ENCODE assay signal across 10 cellular contexts in genomic region chr13:80757694-80758093, GRCh38.
"Had no signal": no experiment of that assay in that cellular context is flagged by ENCODE, and none has a peak within 500 bp of the region (broad histone marks: within the 10 kb centered on the region; RNA-seq: fewer than 3 reads in every experiment).

No MANE protein-coding gene starts in this region.

- FAIRE-seq: H1, H54 had no signal

- H3K4me3 ChIP-seq: GM23248, GM23338, HAP-1 had no signal

- H3K4me1 ChIP-seq: HAP-1 had no signal

- H3K27ac ChIP-seq: GM23248 had no signal

- ATAC-seq: GM23338, HCT116 had no signal

- H2AFZ ChIP-seq: GM23248, GM23338 had no signal

- H3K4me2 ChIP-seq: GM23338 had no signal

- DNase-seq: GM23248, GOT3, H7, H9, HFFc6 had no signal

- H3K9ac ChIP-seq: GM23248 had no signal

- H3K36me3 ChIP-seq: HAP-1 had no signal

- H3K9me3 ChIP-seq: HAP-1 had no signal
